Comparison of ENCODE assay signal across 17 cellular contexts in genomic region chr11:113698515-113698914, GRCh38. TPM values are rescaled to one million over a fixed set of nuclear protein-coding genes. Genes with fewer than 3 reads are reported as not detected.
"Had no signal": no experiment of that assay in that cellular context is flagged by ENCODE, and none has a peak within 500 bp of the region (broad histone marks: within the 10 kb centered on the region; RNA-seq: fewer than 3 reads in every experiment).

No MANE protein-coding gene starts in this region.

- H3K9me3 ChIP-seq: lower lobe of right lung, tibial nerve, vagina had no signal

- H3K4me1 Mint-ChIP-seq: nephron had no signal

- ATAC-seq: lower lobe of right lung; stimulated activated naive CD8-positive, alpha-beta T cell treated with anti-CD3 and anti-CD28 coated beads, Interleukin-15, Interleukin-2, amounts not matched to agents 100 U/mL and 50 U/mL, for 24 hours had no signal

- H3K9me3 Mint-ChIP-seq: activated CD4-positive, alpha-beta memory T cell treated with anti-CD3 and anti-CD28 coated beads for 36 hours; nephron had no signal

- H3K27ac Mint-ChIP-seq: activated CD4-positive, alpha-beta memory T cell treated with anti-CD3 and anti-CD28 coated beads for 36 hours; activated naive CD8-positive, alpha-beta T cell; activated T-helper 1 cell treated with anti-CD3 and anti-CD28 coated beads, Interleukin-12 subunit alpha, Interleukin-12 subunit beta, Interleukin-2, Interleukin-4 antibody, amounts not matched to agents 30 ng/mL and 10 ng/mL and 1 ng/mL, durations not matched to agents 14 hours and 24 hours and 36 hours; nephron had no signal

- H3K4me1 ChIP-seq: foreskin keratinocyte, lower lobe of right lung, vagina had no signal

- H3K36me3 Mint-ChIP-seq: activated CD4-positive, alpha-beta memory T cell treated with anti-CD3 and anti-CD28 coated beads for 36 hours had no signal

- H3K4me3 Mint-ChIP-seq: activated CD4-positive, alpha-beta memory T cell treated with anti-CD3 and anti-CD28 coated beads for 36 hours; activated naive CD8-positive, alpha-beta T cell; activated T-helper 1 cell treated with anti-CD3 and anti-CD28 coated beads, Interleukin-12 subunit alpha, Interleukin-12 subunit beta, Interleukin-2, Interleukin-4 antibody, amounts not matched to agents 30 ng/mL and 10 ng/mL and 1 ng/mL, durations not matched to agents 14 hours and 24 hours and 36 hours; nephron had no signal

- H3K36me3 ChIP-seq: lower lobe of right lung, vagina had no signal

- H3K27me3 Mint-ChIP-seq: activated CD4-positive, alpha-beta memory T cell treated with anti-CD3 and anti-CD28 coated beads for 36 hours; activated naive CD8-positive, alpha-beta T cell had no signal

- DNase-seq: activated CD4-positive, alpha-beta memory T cell treated with anti-CD3 and anti-CD28 coated beads for 36 hours; activated CD4-positive, alpha-beta T cell treated with anti-CD3 and anti-CD28 coated beads for 4 hours; activated gamma-delta T cell treated with Interleukin-2 at 50 U/mL for 16 hours; activated T-cell treated with anti-CD3 and anti-CD28 coated beads for 4 hours; caudate nucleus; foreskin keratinocyte; lower lobe of right lung; nucleus accumbens; retina; stimulated activated CD4-positive, alpha-beta T cell treated with anti-CD3 and anti-CD28 coated beads, Interleukin-2, amount 100 ng/mL, for 24 hours; stimulated activated naive CD8-positive, alpha-beta T cell treated with anti-CD3 and anti-CD28 coated beads, Interleukin-15, Interleukin-2, amounts not matched to agents 100 U/mL and 50 U/mL, for 24 hours had no signal

- H3K4me3 ChIP-seq: lower lobe of right lung, tibial nerve, vagina had no signal

- H3K27ac ChIP-seq: foreskin keratinocyte, lower lobe of right lung, vagina had no signal

- H3K27me3 ChIP-seq: foreskin keratinocyte, tibial nerve, vagina had no signal

RNA-seq across cellular contexts. Expression of gene TMPRSS5, which starts 7.6 kb away (rescaled TPM):
- total RNA-seq: kidney epithelial cell, vagina had no signal
